8 cellular contexts compared by ENCODE assay signal in genomic region chr5:32311404-32312193, GRCh38. TPM values are rescaled to one million over a fixed set of nuclear protein-coding genes. Genes with fewer than 3 reads are reported as not detected.
DNase-seq lines count a peak whose midpoint lies in the region; ATAC-seq and TF ChIP-seq lines count a peak whose summit lies in the region.

No MANE protein-coding gene starts in this region.

- H3F3A ChIP-seq in DOHH2 (ENCODE audit: control insufficient read depth, insufficient read depth) = peaks cover 18% of the 10 kb centered on the region

- H4K20me1 ChIP-seq in DOHH2 (ENCODE audit: control insufficient read depth, insufficient read depth, low read depth, low read length) = peaks cover 13% of the 10 kb centered on the region; the same call in 1 of the 2 replicates

- 17 to 22% methylated on average over 16 of the region's 16 CpGs for WGBS in ectodermal cell, 2 experiments

- H3K27me3 Mint-ChIP-seq in nephron progenitor cell (ENCODE audit: low read depth, poor library complexity) = peaks cover 17% of the 10 kb centered on the region

- H3K4me1 Mint-ChIP-seq in nephron progenitor cell = peaks cover 11% of the 10 kb centered on the region

- no peaks in the 10 kb centered on the region for H3K9me3 Mint-ChIP-seq in nephron progenitor cell

- peak overlapping the region; percentile 92 for H3K4me2 ChIP-seq in DOHH2 (ENCODE audit: low read length)

- H3K27me3 ChIP-seq in DOHH2 (ENCODE audit: control insufficient read depth, low read length) (no peaks in the 10 kb centered on the region), ectodermal cell (ENCODE audit: control insufficient read depth, insufficient read depth, low read length, poor library complexity, severe bottlenecking) (no peaks in the 10 kb centered on the region)

- peaks cover 58% of the 10 kb centered on the region for H3K79me2 ChIP-seq in DOHH2 (ENCODE audit: control insufficient read depth, low read length)

- H3K9me2 ChIP-seq in DOHH2 (replicated peaks; ENCODE audit: control insufficient read depth, low read length) = no peaks in the 10 kb centered on the region

- H3K4me3 Mint-ChIP-seq in nephron progenitor cell = peak overlapping the region; percentile 93

- TF ChIP-seq CTCF in DOHH2 (IDR thresholded peaks at IDR 0.05; ENCODE audit: low read depth, low read length, poor library complexity, severe bottlenecking) (no peak), nephron progenitor cell (IDR thresholded peaks at IDR 0.05) (no peak)

- no peak for ATAC-seq in GM18873 (IDR thresholded peaks at IDR 0.05; ENCODE audit: low FRiP score, unreplicated experiment)

- H3K36me3 ChIP-seq in DOHH2 (ENCODE audit: control insufficient read depth, low read length) = peaks cover 54% of the 10 kb centered on the region
- no peaks in the 10 kb centered on the region for H3K36me3 ChIP-seq in ectodermal cell (ENCODE audit: control insufficient read depth, insufficient read depth, low read length)

- H3K9me3 ChIP-seq in DOHH2 (ENCODE audit: control insufficient read depth, insufficient read depth, low read length) (no peaks in the 10 kb centered on the region), ectodermal cell (ENCODE audit: control insufficient read depth, low read length) (no peaks in the 10 kb centered on the region)

- H3K4me3 ChIP-seq in DOHH2 (ENCODE audit: low read length) = peak overlapping the region; percentile 91
- H3K4me3 ChIP-seq in ectodermal cell (ENCODE audit: insufficient read depth, low read depth, low read length) = peak overlapping the region; percentile 90

- H3K36me3 Mint-ChIP-seq in nephron progenitor cell (ENCODE audit: low read depth) = peaks cover 21% of the 10 kb centered on the region

- H3K4me1 ChIP-seq in DOHH2 (ENCODE audit: control insufficient read depth, low read length) (peaks cover 49% of the 10 kb centered on the region), ectodermal cell (ENCODE audit: control insufficient read depth, insufficient read depth, low read length) (no peaks in the 10 kb centered on the region)

- DNase-seq in NCI-H69 (lab: John Stamatoyannopoulos, UW) = peak; percentile 44
- no peak for DNase-seq in nephron progenitor cell
- no peak for DNase-seq in OCI-M2 (lab: John Stamatoyannopoulos, UW; ENCODE audit: unreplicated experiment)
- DNase-seq in SHP77 (lab: John Stamatoyannopoulos, UW) = no peak
- no peak for DNase-seq in stimulated activated CD4-positive, alpha-beta T cell treated with anti-CD3 and anti-CD28 coated beads, Interleukin-15, amount 100 ng/mL, for 24 hours

- peak overlapping the region; percentile 84 for H3K27ac Mint-ChIP-seq in nephron progenitor cell

- H3K27ac ChIP-seq in DOHH2 (ENCODE audit: low read depth, low read length) = peak overlapping the region; percentile 96
- no peak overlapping the region for H3K27ac ChIP-seq in ectodermal cell (ENCODE audit: insufficient read depth, low read depth, low read length, poor library complexity, severe bottlenecking)

RNA-seq across cellular contexts. Expression of gene MTMR12, which starts 1.1 kb away (rescaled TPM):
- polyA plus RNA-seq in ectodermal cell (2013, experiment 1 of 4) = 27.1 TPM
- polyA plus RNA-seq in ectodermal cell (2013, experiment 2 of 4) = 25.1 TPM
- polyA plus RNA-seq in ectodermal cell (2013, experiment 3 of 4) = 21.2 TPM
- polyA plus RNA-seq in ectodermal cell (2013, experiment 4 of 4) = 23.3 TPM
